In genomic region chr5:96294887-96295209, GRCh38 we compare ENCODE assay signal across 24 cellular contexts.
DNase-seq lines count a peak whose midpoint lies in the region; ATAC-seq and TF ChIP-seq lines count a peak whose summit lies in the region.
"Had no signal": no experiment of that assay in that cellular context is flagged by ENCODE, and none has a peak within 500 bp of the region (broad histone marks: within the 10 kb centered on the region; RNA-seq: fewer than 3 reads in every experiment).

No MANE protein-coding gene starts in this region.

- no peak for TF ChIP-seq POLR2A in heart left ventricle (IDR thresholded peaks at IDR 0.05)

- peaks cover 41% of the 10 kb centered on the region for H3K4me1 Mint-ChIP-seq in chondrocyte (ENCODE audit: low read depth)

- DNase-seq in heart left ventricle = no peak
- DNase-seq in left ventricle myocardium superior = no peak
- DNase-seq in chondrocyte (ENCODE audit: low spot score) = no peak
- DNase-seq in lung microvascular endothelial cell (ENCODE audit: low read depth in 2 of 2) = peak; percentile 3 to 13
- DNase-seq in thoracic aorta (ENCODE audit: low spot score) = no peak
- DNase-seq in NCI-H774 (lab: John Stamatoyannopoulos, UW) = no peak
- DNase-seq in NCI-H2107 (lab: John Stamatoyannopoulos, UW) = no peak
- DNase-seq in PC-9 = no peak
- DNase-seq: activated CD4-positive, alpha-beta T cell treated with anti-CD3 and anti-CD28 coated beads for 48 hours; activated naive CD4-positive, alpha-beta T cell; activated T-cell treated with anti-CD3 and anti-CD28 coated beads, Interleukin-2, amount 50 U/mL, for 4 hours; adrenal gland; BE2C; colonic mucosa; DMS79; esophagus squamous epithelium; mesendoderm; NCI-H2029; NCI-H226; NCI-H748 treated with DMSO at 0.1 percent for 48 hours; stimulated activated CD8-positive, alpha-beta memory T cell treated with anti-CD3 and anti-CD28 coated beads, Interleukin-4, amount 100 ng/mL, for 48 hours; upper lobe of left lung had no signal

- no peak overlapping the region for H3K4me3 Mint-ChIP-seq in chondrocyte (ENCODE audit: unreplicated experiment)
- H3K4me3 Mint-ChIP-seq: activated T-cell treated with anti-CD3 and anti-CD28 coated beads, Interleukin-2, amount 50 U/mL, for 4 hours had no signal

- H3K27me3 Mint-ChIP-seq in chondrocyte (ENCODE audit: low read depth) = no peaks in the 10 kb centered on the region

- peaks cover under 1% of the 10 kb centered on the region for H3K36me3 Mint-ChIP-seq in chondrocyte (ENCODE audit: low read depth)

- H3K27me3 ChIP-seq in heart left ventricle = no peaks in the 10 kb centered on the region
- H3K27me3 ChIP-seq in thoracic aorta (replicated peaks; ENCODE audit: insufficient read depth) = no peaks in the 10 kb centered on the region
- H3K27me3 ChIP-seq in PC-9 (ENCODE audit: insufficient read depth, low read depth) = no peaks in the 10 kb centered on the region
- H3K27me3 ChIP-seq: adrenal gland, BE2C, breast epithelium, colonic mucosa, esophagus squamous epithelium, neutrophil, upper lobe of left lung had no signal

- peaks cover under 1% of the 10 kb centered on the region for H3K9me3 Mint-ChIP-seq in chondrocyte (ENCODE audit: low read depth)
- H3K9me3 Mint-ChIP-seq: activated T-cell treated with anti-CD3 and anti-CD28 coated beads, Interleukin-2, amount 50 U/mL, for 4 hours had no signal

- H3K27ac ChIP-seq in heart left ventricle = peak overlapping the region in 11 of 12 donors; percentile 33 to 75 (median 54)
- H3K27ac ChIP-seq in thoracic aorta = peak overlapping the region; percentile 37 to 64
- H3K27ac ChIP-seq in PC-9 = no peak overlapping the region
- H3K27ac ChIP-seq: adrenal gland, breast epithelium, colonic mucosa, neutrophil, upper lobe of left lung had no signal

- no peaks in the 10 kb centered on the region for H3K79me2 ChIP-seq in PC-9 (ENCODE audit: low read depth)

- no peaks in the 10 kb centered on the region for H3K36me3 ChIP-seq in heart left ventricle
- H3K36me3 ChIP-seq in thoracic aorta = no peaks in the 10 kb centered on the region
- H3K36me3 ChIP-seq in PC-9 (ENCODE audit: low read depth) = no peaks in the 10 kb centered on the region
- H3K36me3 ChIP-seq: adrenal gland, BE2C, breast epithelium, colonic mucosa, esophagus squamous epithelium, neutrophil, upper lobe of left lung had no signal

- no peaks in the 10 kb centered on the region for H3K9me2 ChIP-seq in PC-9 (ENCODE audit: insufficient read depth)

- POLR2A ChIA-PET in PC-9 (lab: Charles Lee; ENCODE audit: unreplicated experiment) = no interaction called here

- CTCF ChIA-PET in PC-9 (lab: Charles Lee) = no interaction called here

- H3K4me1 ChIP-seq in heart left ventricle = peaks cover 0 to 42% (median 12%) of the 10 kb centered on the region in 12 donors
- H3K4me1 ChIP-seq in thoracic aorta (ENCODE audit: control insufficient read depth in 1 of 2, low read depth in 2 of 2) = peaks cover 19 to 44% of the 10 kb centered on the region in 2 donors
- peaks cover 12% of the 10 kb centered on the region for H3K4me1 ChIP-seq in PC-9 (replicated peaks; ENCODE audit: insufficient read depth)
- H3K4me1 ChIP-seq: adrenal gland, BE2C, breast epithelium, colonic mucosa had no signal

- no peak overlapping the region for H3K4me3 ChIP-seq in heart left ventricle
- no peak overlapping the region for H3K4me3 ChIP-seq in thoracic aorta
- H3K4me3 ChIP-seq in PC-9 = no peak overlapping the region
- H3K4me3 ChIP-seq: adrenal gland, breast epithelium, colonic mucosa, esophagus squamous epithelium, upper lobe of left lung had no signal

- no peaks in the 10 kb centered on the region for H4K20me1 ChIP-seq in PC-9 (ENCODE audit: insufficient read depth)

- H3K9me3 ChIP-seq in heart left ventricle (peaks cover 0 to 6% (median 0%) of the 10 kb centered on the region in 12 donors), thoracic aorta (no peaks in the 10 kb centered on the region), PC-9 (ENCODE audit: insufficient read depth, low read depth) (no peaks in the 10 kb centered on the region)
- H3K9me3 ChIP-seq: adrenal gland, BE2C, breast epithelium, colonic mucosa, esophagus squamous epithelium, neutrophil, upper lobe of left lung had no signal

- no peak overlapping the region for H3K4me2 ChIP-seq in PC-9

- intact Hi-C loops in heart left ventricle (cut with DNase I) (loop anchor here in 2 of 10 donors (5.0 kb wide), 1 partner anchor 48 kb away; no protein-coding TSS in a partner anchor), left ventricle myocardium superior (cut with micrococcal nuclease) (no loop called here), PC-9 (cut with micrococcal nuclease; ENCODE audit: unreplicated experiment) (no loop called here)

- no peak overlapping the region for H2AFZ ChIP-seq in PC-9

- peak in 1 of 4 donors; percentile 8 for ATAC-seq in heart left ventricle
- no peak for ATAC-seq in left ventricle myocardium superior
- ATAC-seq in thoracic aorta (ENCODE audit: insufficient number of reproducible peaks, low FRiP score, low read depth) = no peak
- ATAC-seq: activated T-cell treated with anti-CD3 and anti-CD28 coated beads, Interleukin-2, amount 50 U/mL, for 4 hours had no signal

- BruUV-seq in PC-9 (replicated peaks; lab: Mats Ljungman, UMichigan) = no TSS peak

- peak overlapping the region; percentile 84 for H3K27ac Mint-ChIP-seq in chondrocyte (ENCODE audit: unreplicated experiment)

- TF ChIP-seq CTCF in heart left ventricle (IDR thresholded peaks at IDR 0.05) (no peak), chondrocyte (IDR thresholded peaks at IDR 0.05) (no peak), thoracic aorta (IDR thresholded peaks at IDR 0.05) (no peak), PC-9 (conservative IDR thresholded peaks at IDR 0.05) (no peak)

- H3F3A ChIP-seq in PC-9 (ENCODE audit: insufficient read depth, low read depth) = peaks cover 7% of the 10 kb centered on the region; the same call in 1 of the 2 replicates

Comparison
In these comparisons a context has a peak if more than half of its experiments do, and no peak if none do; other contexts are left out.
1. DNase-seq: peak in lung microvascular endothelial cell (2 of 2); none in heart left ventricle (0 of 5), left ventricle myocardium superior (single experiment), chondrocyte (single experiment), thoracic aorta (single experiment), NCI-H774 (single experiment), NCI-H2107 (single experiment) and PC-9 (0 of 2).